1 cellular context compared by ENCODE assay signal in genomic region chr2:20534913-20535801, GRCh38.
A peak's percentile ranks its signal among the peaks of the same experiment; 100 is the strongest.
TF ChIP-seq lines count a peak whose summit lies in the region.

No MANE protein-coding gene starts in this region.

TF ChIP-seq in HepG2, 621 proteins besides CTCF, POLR2A, EP300 and RAD21 (continued from another document and continues in another):
- TF ChIP-seq ZBTB14 (CRISPR knock-in tag; IDR thresholded peaks at IDR 0.05) (no peak), ZNF329 (CRISPR knock-in tag; IDR thresholded peaks at IDR 0.05; ENCODE audit: low read depth) (no peak), ZNF614 (CRISPR knock-in tag; IDR thresholded peaks at IDR 0.05; ENCODE audit: borderline replicate concordance) (no peak), KLF9 (CRISPR knock-in tag; IDR thresholded peaks at IDR 0.05; ENCODE audit: low read depth) (no peak), ZMYM2 (CRISPR knock-in tag; IDR thresholded peaks at IDR 0.05) (no peak), ZNF816 (CRISPR knock-in tag; IDR thresholded peaks at IDR 0.05; ENCODE audit: borderline replicate concordance) (no peak), KLF12 (CRISPR knock-in tag; IDR thresholded peaks at IDR 0.05; ENCODE audit: borderline replicate concordance) (no peak), ZBTB21 (CRISPR knock-in tag; IDR thresholded peaks at IDR 0.05) (0 out of 2 replicates have a peak, but pooled peaks have one; percentile 14), ZNF205 (CRISPR knock-in tag; IDR thresholded peaks at IDR 0.05) (no peak), ARNT2 (CRISPR knock-in tag; IDR thresholded peaks at IDR 0.05; ENCODE audit: low read depth) (peak; percentile 85), ZBTB4 (CRISPR knock-in tag; IDR thresholded peaks at IDR 0.05; ENCODE audit: borderline replicate concordance) (peak; percentile 63; the same call in 1 of the 2 replicates), KLF11 (CRISPR knock-in tag; IDR thresholded peaks at IDR 0.05) (no peak), LCORL (IDR thresholded peaks at IDR 0.05) (0 out of 2 replicates have a peak, but pooled peaks have one; percentile 24), LCORL (CRISPR knock-in tag; IDR thresholded peaks at IDR 0.05) (peak; percentile 88), ZBTB38 (CRISPR knock-in tag; IDR thresholded peaks at IDR 0.05) (peak; percentile 13; the same call in 1 of the 2 replicates), GPN1 (CRISPR knock-in tag; IDR thresholded peaks at IDR 0.05; ENCODE audit: borderline replicate concordance) (no peak), ZSCAN12 (CRISPR knock-in tag; IDR thresholded peaks at IDR 0.05) (no peak), ZNF282 (IDR thresholded peaks at IDR 0.05; ENCODE audit: partially characterized antibody) (no peak), TFE3 (CRISPR knock-in tag; IDR thresholded peaks at IDR 0.05) (peak; percentile 66; the same call in 1 of the 2 replicates), NR0B2 (CRISPR knock-in tag; IDR thresholded peaks at IDR 0.05) (no peak), ZFP36 (IDR thresholded peaks at IDR 0.05; ENCODE audit: borderline replicate concordance, low read depth, low read length, partially characterized antibody) (no peak), BCL6 (CRISPR knock-in tag; IDR thresholded peaks at IDR 0.05) (no peak; the same call in 1 of the 2 replicates), ZFY (CRISPR knock-in tag; IDR thresholded peaks at IDR 0.05) (peak; percentile 60), ZNF260 (CRISPR knock-in tag; IDR thresholded peaks at IDR 0.05; ENCODE audit: borderline replicate concordance, low read depth) (no peak), TAF15 (IDR thresholded peaks at IDR 0.05; ENCODE audit: low read depth, low read length, poor library complexity, severe bottlenecking) (no peak), KDM4B (CRISPR knock-in tag; IDR thresholded peaks at IDR 0.05) (no peak; the same call in 1 of the 2 replicates), ZZZ3 (CRISPR knock-in tag; IDR thresholded peaks at IDR 0.05; ENCODE audit: borderline replicate concordance) (no peak), PCBP2 (optimal IDR thresholded peaks at IDR 0.05; ENCODE audit: low read depth, low read length, poor library complexity, severe bottlenecking) (no peak), PITX1 (CRISPR knock-in tag; IDR thresholded peaks at IDR 0.05) (no peak; the same call in 1 of the 2 replicates), SYNCRIP (IDR thresholded peaks at IDR 0.05; ENCODE audit: insufficient read depth, low read depth, low read length) (no peak), HIVEP1 (CRISPR knock-in tag; IDR thresholded peaks at IDR 0.05) (peak; percentile 17), HOXA5 (CRISPR knock-in tag; IDR thresholded peaks at IDR 0.05) (no peak), CENPBD1 (CRISPR knock-in tag; IDR thresholded peaks at IDR 0.05; ENCODE audit: borderline replicate concordance, low read depth) (no peak), SMAD3 (CRISPR knock-in tag; IDR thresholded peaks at IDR 0.05) (peak; percentile 92), ZNF224 (CRISPR knock-in tag; IDR thresholded peaks at IDR 0.05) (no peak), SIX4 (CRISPR knock-in tag; IDR thresholded peaks at IDR 0.05) (peak; percentile 33; the same call in 1 of the 2 replicates), MTF2 (CRISPR knock-in tag; IDR thresholded peaks at IDR 0.05; ENCODE audit: borderline replicate concordance) (no peak), HINFP (CRISPR knock-in tag; IDR thresholded peaks at IDR 0.05; ENCODE audit: low read depth) (no peak), ARID2 (CRISPR knock-in tag; IDR thresholded peaks at IDR 0.05; ENCODE audit: borderline replicate concordance) (no peak), PHF5A (CRISPR knock-in tag; IDR thresholded peaks at IDR 0.05; ENCODE audit: low read depth, unreplicated experiment) (no peak), ZNF704 (CRISPR knock-in tag; IDR thresholded peaks at IDR 0.05; ENCODE audit: borderline replicate concordance) (no peak), TOE1 (CRISPR knock-in tag; IDR thresholded peaks at IDR 0.05) (no peak), MTA1 (CRISPR knock-in tag; IDR thresholded peaks at IDR 0.05; ENCODE audit: borderline replicate concordance) (peak; percentile 82; the same call in 1 of the 2 replicates), SNAPC2 (CRISPR knock-in tag; IDR thresholded peaks at IDR 0.05) (no peak)
- TF ChIP-seq, protein P1, sequence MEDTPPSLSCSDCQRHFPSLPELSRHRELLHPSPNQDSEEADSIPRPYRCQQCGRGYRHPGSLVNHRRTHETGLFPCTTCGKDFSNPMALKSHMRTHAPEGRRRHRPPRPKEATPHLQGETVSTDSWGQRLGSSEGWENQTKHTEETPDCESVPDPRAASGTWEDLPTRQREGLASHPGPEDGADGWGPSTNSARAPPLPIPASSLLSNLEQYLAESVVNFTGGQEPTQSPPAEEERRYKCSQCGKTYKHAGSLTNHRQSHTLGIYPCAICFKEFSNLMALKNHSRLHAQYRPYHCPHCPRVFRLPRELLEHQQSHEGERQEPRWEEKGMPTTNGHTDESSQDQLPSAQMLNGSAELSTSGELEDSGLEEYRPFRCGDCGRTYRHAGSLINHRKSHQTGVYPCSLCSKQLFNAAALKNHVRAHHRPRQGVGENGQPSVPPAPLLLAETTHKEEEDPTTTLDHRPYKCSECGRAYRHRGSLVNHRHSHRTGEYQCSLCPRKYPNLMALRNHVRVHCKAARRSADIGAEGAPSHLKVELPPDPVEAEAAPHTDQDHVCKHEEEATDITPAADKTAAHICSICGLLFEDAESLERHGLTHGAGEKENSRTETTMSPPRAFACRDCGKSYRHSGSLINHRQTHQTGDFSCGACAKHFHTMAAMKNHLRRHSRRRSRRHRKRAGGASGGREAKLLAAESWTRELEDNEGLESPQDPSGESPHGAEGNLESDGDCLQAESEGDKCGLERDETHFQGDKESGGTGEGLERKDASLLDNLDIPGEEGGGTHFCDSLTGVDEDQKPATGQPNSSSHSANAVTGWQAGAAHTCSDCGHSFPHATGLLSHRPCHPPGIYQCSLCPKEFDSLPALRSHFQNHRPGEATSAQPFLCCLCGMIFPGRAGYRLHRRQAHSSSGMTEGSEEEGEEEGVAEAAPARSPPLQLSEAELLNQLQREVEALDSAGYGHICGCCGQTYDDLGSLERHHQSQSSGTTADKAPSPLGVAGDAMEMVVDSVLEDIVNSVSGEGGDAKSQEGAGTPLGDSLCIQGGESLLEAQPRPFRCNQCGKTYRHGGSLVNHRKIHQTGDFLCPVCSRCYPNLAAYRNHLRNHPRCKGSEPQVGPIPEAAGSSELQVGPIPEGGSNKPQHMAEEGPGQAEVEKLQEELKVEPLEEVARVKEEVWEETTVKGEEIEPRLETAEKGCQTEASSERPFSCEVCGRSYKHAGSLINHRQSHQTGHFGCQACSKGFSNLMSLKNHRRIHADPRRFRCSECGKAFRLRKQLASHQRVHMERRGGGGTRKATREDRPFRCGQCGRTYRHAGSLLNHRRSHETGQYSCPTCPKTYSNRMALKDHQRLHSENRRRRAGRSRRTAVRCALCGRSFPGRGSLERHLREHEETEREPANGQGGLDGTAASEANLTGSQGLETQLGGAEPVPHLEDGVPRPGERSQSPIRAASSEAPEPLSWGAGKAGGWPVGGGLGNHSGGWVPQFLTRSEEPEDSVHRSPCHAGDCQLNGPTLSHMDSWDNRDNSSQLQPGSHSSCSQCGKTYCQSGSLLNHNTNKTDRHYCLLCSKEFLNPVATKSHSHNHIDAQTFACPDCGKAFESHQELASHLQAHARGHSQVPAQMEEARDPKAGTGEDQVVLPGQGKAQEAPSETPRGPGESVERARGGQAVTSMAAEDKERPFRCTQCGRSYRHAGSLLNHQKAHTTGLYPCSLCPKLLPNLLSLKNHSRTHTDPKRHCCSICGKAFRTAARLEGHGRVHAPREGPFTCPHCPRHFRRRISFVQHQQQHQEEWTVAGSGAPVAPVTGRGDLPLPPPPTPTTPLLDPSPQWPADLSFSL (CRISPR knock-in tag; IDR thresholded peaks at IDR 0.05): no peak
- TF ChIP-seq, protein P2, sequence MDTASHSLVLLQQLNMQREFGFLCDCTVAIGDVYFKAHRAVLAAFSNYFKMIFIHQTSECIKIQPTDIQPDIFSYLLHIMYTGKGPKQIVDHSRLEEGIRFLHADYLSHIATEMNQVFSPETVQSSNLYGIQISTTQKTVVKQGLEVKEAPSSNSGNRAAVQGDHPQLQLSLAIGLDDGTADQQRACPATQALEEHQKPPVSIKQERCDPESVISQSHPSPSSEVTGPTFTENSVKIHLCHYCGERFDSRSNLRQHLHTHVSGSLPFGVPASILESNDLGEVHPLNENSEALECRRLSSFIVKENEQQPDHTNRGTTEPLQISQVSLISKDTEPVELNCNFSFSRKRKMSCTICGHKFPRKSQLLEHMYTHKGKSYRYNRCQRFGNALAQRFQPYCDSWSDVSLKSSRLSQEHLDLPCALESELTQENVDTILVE (CRISPR knock-in tag; IDR thresholded peaks at IDR 0.05): no peak
- TF ChIP-seq, protein P3, sequence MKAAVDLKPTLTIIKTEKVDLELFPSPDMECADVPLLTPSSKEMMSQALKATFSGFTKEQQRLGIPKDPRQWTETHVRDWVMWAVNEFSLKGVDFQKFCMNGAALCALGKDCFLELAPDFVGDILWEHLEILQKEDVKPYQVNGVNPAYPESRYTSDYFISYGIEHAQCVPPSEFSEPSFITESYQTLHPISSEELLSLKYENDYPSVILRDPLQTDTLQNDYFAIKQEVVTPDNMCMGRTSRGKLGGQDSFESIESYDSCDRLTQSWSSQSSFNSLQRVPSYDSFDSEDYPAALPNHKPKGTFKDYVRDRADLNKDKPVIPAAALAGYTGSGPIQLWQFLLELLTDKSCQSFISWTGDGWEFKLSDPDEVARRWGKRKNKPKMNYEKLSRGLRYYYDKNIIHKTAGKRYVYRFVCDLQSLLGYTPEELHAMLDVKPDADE (CRISPR knock-in tag; IDR thresholded peaks at IDR 0.05): no peak
